Comparison of ENCODE assay signal across 8 cellular contexts in genomic region chr10:3886666-3887251, GRCh38.
DNase-seq lines count a peak whose midpoint lies in the region; ATAC-seq and TF ChIP-seq lines count a peak whose summit lies in the region.

No MANE protein-coding gene starts in this region.

- H2AFZ ChIP-seq in SK-N-SH (ENCODE audit: low read depth) = peak overlapping the region; percentile 23; the same call in 1 of the 2 replicates

- no peaks in the 10 kb centered on the region for H3K36me3 ChIP-seq in SK-N-SH (replicated peaks in 1 of 2; ENCODE audit: control insufficient read depth in 1 of 2, insufficient read depth in 2 of 2, low read length in 1 of 2)

- ATAC-seq in HG02852 (IDR thresholded peaks at IDR 0.05; ENCODE audit: unreplicated experiment) (no peak), HG03108 (IDR thresholded peaks at IDR 0.05; ENCODE audit: unreplicated experiment) (no peak)

- TF ChIP-seq EP300 in SK-N-SH (IDR thresholded peaks at IDR 0.05; ENCODE audit: borderline replicate concordance in 1 of 2, low read depth in 1 of 2, low read length in 1 of 2) = peak in 1 of 2 experiments; percentile 68; a peak in 3 of 4 replicates

- no peaks in the 10 kb centered on the region for H4K20me1 ChIP-seq in SK-N-SH (ENCODE audit: insufficient read depth)

- H3K9me2 ChIP-seq in SK-N-SH = no peaks in the 10 kb centered on the region

- no peaks in the 10 kb centered on the region; the same call in 1 of the 2 replicates for H3K79me2 ChIP-seq in SK-N-SH (ENCODE audit: insufficient read depth)

- H3K4me3 ChIP-seq in SK-N-SH (ENCODE audit: low read depth in 2 of 2, low read length in 1 of 2) = peak overlapping the region in 1 of 2 experiments; percentile 28; a peak in 2 of 4 replicates
- no peak overlapping the region for H3K4me3 ChIP-seq in fibroblast of villous mesenchyme (ENCODE audit: low read depth, low read length)

- peak overlapping the region; percentile 85 to 98 for H3K27ac ChIP-seq in SK-N-SH (ENCODE audit: low read depth in 2 of 2, low read length in 1 of 2)

- POLR2A ChIA-PET in SK-N-SH (lab: Yijun Ruan, JAX) = interaction anchor here (0.8 kb wide), 1 partner anchor 770 kb away, joined by 3 read pairs; no protein-coding TSS in a partner anchor

- H3K27me3 ChIP-seq in SK-N-SH (ENCODE audit: insufficient read depth) = no peaks in the 10 kb centered on the region

- peaks cover 15 to 24% of the 10 kb centered on the region in 2 experiments for H3K4me1 ChIP-seq in SK-N-SH (ENCODE audit: control insufficient read depth in 1 of 2, insufficient read depth in 2 of 2, low read depth in 1 of 2, low read length in 1 of 2)

- DNase-seq in GM04503 (ENCODE audit: low read depth) (peak; percentile 76), SK-N-SH (peak; percentile 50), fibroblast of villous mesenchyme (ENCODE audit: low read depth) (peak; percentile 96), retina (peak; percentile 39), NOMO-1 treated with DMSO at 0.1 percent for 48 hours (lab: John Stamatoyannopoulos, UW; ENCODE audit: unreplicated experiment) (no peak), hypothalamus (lab: John Stamatoyannopoulos, UW) (no peak)

- no peaks in the 10 kb centered on the region for H3K9me3 ChIP-seq in SK-N-SH

- H3K9ac ChIP-seq in SK-N-SH = peak overlapping the region; percentile 75

- CTCF ChIA-PET in SK-N-SH (lab: Yijun Ruan, JAX) = no interaction called here

- peaks cover 43% of the 10 kb centered on the region for H3F3A ChIP-seq in SK-N-SH (replicated peaks; ENCODE audit: insufficient read depth)

- TF ChIP-seq CTCF in SK-N-SH (IDR thresholded peaks at IDR 0.05) (no peak), fibroblast of villous mesenchyme (IDR thresholded peaks at IDR 0.05; ENCODE audit: insufficient read depth, low read depth, low read length) (no peak)

- no peak for TF ChIP-seq RAD21 in SK-N-SH (IDR thresholded peaks at IDR 0.05; ENCODE audit: low read length)

- H3K4me2 ChIP-seq in SK-N-SH = peak overlapping the region; percentile 62

- WGBS in SK-N-SH (ENCODE audit: low lambda C conversion rate) = 1% methylated on average over 11 of the region's 11 CpGs

TF ChIP-seq in SK-N-SH, 30 proteins besides CTCF, POLR2A, EP300 and RAD21:
- peak; percentile 39; the same call in 1 of the 2 replicates for TF ChIP-seq MEF2A (IDR thresholded peaks at IDR 0.05; ENCODE audit: borderline replicate concordance, low read depth)
- TF ChIP-seq GATA2 (CRISPR knock-in tag; IDR thresholded peaks at IDR 0.05) = no peak
- TF ChIP-seq YY1 (IDR thresholded peaks at IDR 0.05; ENCODE audit: low read depth) = no peak
- peak; percentile 62 for TF ChIP-seq PBX3 (IDR thresholded peaks at IDR 0.05)
- no peak for TF ChIP-seq SIN3A (IDR thresholded peaks at IDR 0.05; ENCODE audit: borderline replicate concordance, low read depth, low read length)
- peak; percentile 86 for TF ChIP-seq RXRA (IDR thresholded peaks at IDR 0.05; ENCODE audit: borderline replicate concordance, low read depth)
- no peak for TF ChIP-seq USF1 (IDR thresholded peaks at IDR 0.05; ENCODE audit: borderline replicate concordance, low read depth)
- TF ChIP-seq POLR2AphosphoS5 (IDR thresholded peaks at IDR 0.05; ENCODE audit: low read depth, low read length) = no peak
- peak; percentile 30; the same call in 1 of the 2 replicates for TF ChIP-seq FOSL2 (IDR thresholded peaks at IDR 0.05; ENCODE audit: borderline replicate concordance, low read depth)
- TF ChIP-seq RCOR1 (IDR thresholded peaks at IDR 0.05; ENCODE audit: low read length) = no peak
- TF ChIP-seq FOXM1 (IDR thresholded peaks at IDR 0.05; ENCODE audit: low read depth) = peak; percentile 55; the same call in 1 of the 2 replicates
- no peak for TF ChIP-seq NRF1 (IDR thresholded peaks at IDR 0.05; ENCODE audit: low read depth, low read length)
- TF ChIP-seq JUND (IDR thresholded peaks at IDR 0.05) = peak; percentile 63
- no peak for TF ChIP-seq EZH2phosphoT487 (IDR thresholded peaks at IDR 0.05; ENCODE audit: borderline replicate concordance, low read depth)
- peak; percentile 70 for TF ChIP-seq TCF12 (IDR thresholded peaks at IDR 0.05)
- TF ChIP-seq GABPA (IDR thresholded peaks at IDR 0.05; ENCODE audit: low read depth) = peak; percentile 45; the same call in 1 of the 2 replicates
- no peak for TF ChIP-seq TAF1 (IDR thresholded peaks at IDR 0.05; ENCODE audit: borderline replicate concordance, low read depth, low read length)
- 0 out of 2 replicates have a peak, but pooled peaks have one; percentile 11 for TF ChIP-seq ZBTB33 (IDR thresholded peaks at IDR 0.05; ENCODE audit: borderline replicate concordance, low read depth)
- peak; percentile 19; the same call in 1 of the 2 replicates for TF ChIP-seq NFIC (IDR thresholded peaks at IDR 0.05; ENCODE audit: borderline replicate concordance)

Comparison
In these comparisons a context has a peak if more than half of its experiments do, and no peak if none do; other contexts are left out.
1. DNase-seq: peak in GM04503 (single experiment), SK-N-SH (single experiment), fibroblast of villous mesenchyme (single experiment) and retina (single experiment); none in NOMO-1 treated with DMSO at 0.1 percent for 48 hours (single experiment) and hypothalamus (0 of 51).